ENCODE assay signal across 12 cellular contexts in the genomic region with DNA sequence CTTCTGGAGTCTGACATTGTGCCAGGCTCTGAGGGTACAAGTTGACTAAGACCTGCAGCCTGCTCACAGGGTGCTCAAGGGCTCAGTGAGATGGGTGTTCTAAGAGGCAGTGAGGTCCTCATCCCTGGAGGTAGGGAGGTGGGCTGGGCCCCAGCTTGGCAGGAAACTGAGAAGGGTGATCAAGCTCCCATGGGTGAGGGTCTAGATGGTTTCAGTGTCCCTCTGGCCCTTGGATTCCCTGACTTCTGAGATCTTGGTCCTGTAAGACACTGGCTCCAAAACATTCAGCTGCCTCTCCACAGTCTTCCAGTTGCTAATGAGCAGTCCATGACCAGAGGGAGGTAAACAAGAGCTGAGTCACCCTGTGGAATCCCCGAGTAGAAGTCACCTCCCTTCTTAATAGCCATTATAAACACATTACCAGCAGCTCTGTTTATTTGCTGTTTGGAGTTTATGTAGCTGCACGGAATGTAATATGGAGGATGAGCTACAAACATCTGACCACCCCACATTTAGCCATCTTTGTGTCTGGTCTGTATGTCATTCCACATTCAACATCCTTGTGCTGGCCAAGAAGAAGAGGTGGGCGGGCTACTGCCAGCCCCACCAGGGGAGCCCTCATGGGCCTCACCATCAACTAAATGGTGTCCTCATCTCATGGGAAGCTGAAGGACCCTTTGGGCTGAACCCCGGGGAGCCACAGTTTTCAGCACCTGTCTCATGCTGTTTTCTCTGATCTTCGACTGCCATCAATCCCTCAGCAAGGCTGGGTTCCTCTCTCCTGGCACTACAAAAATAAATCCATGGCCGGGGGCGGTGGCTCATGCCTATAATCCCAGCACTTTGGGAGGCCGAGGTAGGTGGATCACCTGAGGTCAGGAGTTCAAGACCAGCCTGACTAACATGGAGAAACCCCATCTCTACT.
A peak's percentile ranks its signal among the peaks of the same experiment; 100 is the strongest.
DNase-seq lines count a peak whose midpoint lies in the region; ATAC-seq, FAIRE-seq and TF ChIP-seq lines count a peak whose summit lies in the region.
"Had no signal": no experiment of that assay in that cellular context is flagged by ENCODE, and none has a peak within 500 bp of the region (broad histone marks: within the 10 kb centered on the region; RNA-seq: fewer than 3 reads in every experiment).

No MANE protein-coding gene starts in this region.

- in situ Hi-C loops in brain microvascular endothelial cell (cut with HindIII; ENCODE audit: low pct_ligation_motif_present, low sequenced_read_pairs), result no loop called here

- FAIRE-seq in D721Med (lab: Jason Lieb, UNC), result no peak

- no peak for ATAC-seq in GM18519 (IDR thresholded peaks at IDR 0.05; ENCODE audit: low FRiP score, unreplicated experiment)
- ATAC-seq: activated CD8-positive, alpha-beta T cell treated with anti-CD3 and anti-CD28 coated beads, Interleukin-2, amount 10 ng/mL, durations not matched to agents 7 days and 5 days had no signal

- DNase-seq in AG09309 (ENCODE audit: low read depth), result peak; percentile 72
- peak; percentile 79 for DNase-seq in HPDE6-E6E7 (ENCODE audit: extremely low spot score)
- DNase-seq in brain microvascular endothelial cell, result peak; percentile 57
- DNase-seq in kidney glomerular epithelial cell (lab: John Stamatoyannopoulos, UW), result peak; percentile 57
- no peak for DNase-seq in midbrain (lab: John Stamatoyannopoulos, UW)
- no peak for DNase-seq in D721Med (ENCODE audit: insufficient read length, low spot score)
- no peak for DNase-seq in NCI-H2227 treated with DMSO at 0.1 percent for 48 hours (lab: John Stamatoyannopoulos, UW)
- DNase-seq: activated CD8-positive, alpha-beta T cell treated with anti-CD3 and anti-CD28 coated beads, Interleukin-2, amount 10 ng/mL, durations not matched to agents 7 days and 5 days; CD4-positive, alpha-beta memory T cell; stimulated activated naive CD4-positive, alpha-beta T cell treated with Interleukin-2 at 50 U/mL for 16 hours had no signal

- no peaks in the 10 kb centered on the region for H3K27me3 ChIP-seq in brain microvascular endothelial cell (replicated peaks)
- H3K27me3 ChIP-seq: cardiac muscle cell had no signal

- no peak overlapping the region for H3K4me3 ChIP-seq in AG09309 (ENCODE audit: control insufficient read depth, low read depth, low read length)
- no peak overlapping the region for H3K4me3 ChIP-seq in brain microvascular endothelial cell (ENCODE audit: low read depth, low read length)
- H3K4me3 ChIP-seq: cardiac muscle cell had no signal

- TF ChIP-seq CTCF in AG09309 (IDR thresholded peaks at IDR 0.05; ENCODE audit: control insufficient read depth, insufficient read depth, low read depth, low read length, missing control alignments), result no peak
- no peak for TF ChIP-seq CTCF in brain microvascular endothelial cell (IDR thresholded peaks at IDR 0.05; ENCODE audit: low read depth, low read length, missing control alignments)
- no peak for TF ChIP-seq CTCF in D721Med (IDR thresholded peaks at IDR 0.05; ENCODE audit: insufficient read depth, missing control alignments)

- H3K27ac ChIP-seq in brain microvascular endothelial cell, result no peak overlapping the region
- H3K27ac ChIP-seq: cardiac muscle cell had no signal

- no peaks in the 10 kb centered on the region for H3K36me3 ChIP-seq in brain microvascular endothelial cell (replicated peaks)
- H3K36me3 ChIP-seq: cardiac muscle cell had no signal

Comparison
In these comparisons a context has a peak if more than half of its experiments do, and no peak if none do; other contexts are left out.
1. DNase-seq: peak in AG09309 (single experiment), HPDE6-E6E7 (single experiment), brain microvascular endothelial cell (single experiment) and kidney glomerular epithelial cell (single experiment); none in midbrain (single experiment), D721Med (single experiment) and NCI-H2227 treated with DMSO at 0.1 percent for 48 hours (single experiment).